1 cellular context compared by ENCODE assay signal in genomic region chr21:34072145-34073031, GRCh38.
TF ChIP-seq lines count a peak whose summit lies in the region.

No MANE protein-coding gene starts in this region.

TF ChIP-seq in liver, 16 proteins besides CTCF, POLR2A, EP300 and RAD21 (continued from another document):
- TF ChIP-seq, protein P1, sequence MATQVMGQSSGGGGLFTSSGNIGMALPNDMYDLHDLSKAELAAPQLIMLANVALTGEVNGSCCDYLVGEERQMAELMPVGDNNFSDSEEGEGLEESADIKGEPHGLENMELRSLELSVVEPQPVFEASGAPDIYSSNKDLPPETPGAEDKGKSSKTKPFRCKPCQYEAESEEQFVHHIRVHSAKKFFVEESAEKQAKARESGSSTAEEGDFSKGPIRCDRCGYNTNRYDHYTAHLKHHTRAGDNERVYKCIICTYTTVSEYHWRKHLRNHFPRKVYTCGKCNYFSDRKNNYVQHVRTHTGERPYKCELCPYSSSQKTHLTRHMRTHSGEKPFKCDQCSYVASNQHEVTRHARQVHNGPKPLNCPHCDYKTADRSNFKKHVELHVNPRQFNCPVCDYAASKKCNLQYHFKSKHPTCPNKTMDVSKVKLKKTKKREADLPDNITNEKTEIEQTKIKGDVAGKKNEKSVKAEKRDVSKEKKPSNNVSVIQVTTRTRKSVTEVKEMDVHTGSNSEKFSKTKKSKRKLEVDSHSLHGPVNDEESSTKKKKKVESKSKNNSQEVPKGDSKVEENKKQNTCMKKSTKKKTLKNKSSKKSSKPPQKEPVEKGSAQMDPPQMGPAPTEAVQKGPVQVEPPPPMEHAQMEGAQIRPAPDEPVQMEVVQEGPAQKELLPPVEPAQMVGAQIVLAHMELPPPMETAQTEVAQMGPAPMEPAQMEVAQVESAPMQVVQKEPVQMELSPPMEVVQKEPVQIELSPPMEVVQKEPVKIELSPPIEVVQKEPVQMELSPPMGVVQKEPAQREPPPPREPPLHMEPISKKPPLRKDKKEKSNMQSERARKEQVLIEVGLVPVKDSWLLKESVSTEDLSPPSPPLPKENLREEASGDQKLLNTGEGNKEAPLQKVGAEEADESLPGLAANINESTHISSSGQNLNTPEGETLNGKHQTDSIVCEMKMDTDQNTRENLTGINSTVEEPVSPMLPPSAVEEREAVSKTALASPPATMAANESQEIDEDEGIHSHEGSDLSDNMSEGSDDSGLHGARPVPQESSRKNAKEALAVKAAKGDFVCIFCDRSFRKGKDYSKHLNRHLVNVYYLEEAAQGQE (IDR thresholded peaks at IDR 0.05): no peak
- TF ChIP-seq GABPA (IDR thresholded peaks at IDR 0.05 in 1 of 2, conservative IDR thresholded peaks at IDR 0.05 in 1 of 2): no peak
